Comparison of ENCODE assay signal across 1 cellular context in genomic region chr2:238162516-238163441, GRCh38.
TF ChIP-seq lines count a peak whose summit lies in the region.

No MANE protein-coding gene starts in this region.

TF ChIP-seq in HepG2, 621 proteins besides CTCF, POLR2A, EP300 and RAD21:
- TF ChIP-seq ZNF878 (CRISPR knock-in tag; IDR thresholded peaks at IDR 0.05): no peak
- TF ChIP-seq ZNF644 (CRISPR knock-in tag; IDR thresholded peaks at IDR 0.05; ENCODE audit: low read depth): no peak
- TF ChIP-seq HNRNPLL (IDR thresholded peaks at IDR 0.05; ENCODE audit: low read depth, low read length, poor library complexity, severe bottlenecking): peak; percentile 11
- TF ChIP-seq ZNF292 (CRISPR knock-in tag; IDR thresholded peaks at IDR 0.05; ENCODE audit: borderline replicate concordance, low read depth): 0 out of 2 replicates have a peak, but pooled peaks have one; percentile 26
- no peak for TF ChIP-seq BCL3 (CRISPR knock-in tag; IDR thresholded peaks at IDR 0.05)
- TF ChIP-seq FOXK2 (IDR thresholded peaks at IDR 0.05): no peak
- no peak for TF ChIP-seq ZNF510 (CRISPR knock-in tag; IDR thresholded peaks at IDR 0.05; ENCODE audit: low read depth)
- TF ChIP-seq ZSCAN29 (CRISPR knock-in tag; conservative IDR thresholded peaks at IDR 0.05): no peak
- TF ChIP-seq, protein P1, sequence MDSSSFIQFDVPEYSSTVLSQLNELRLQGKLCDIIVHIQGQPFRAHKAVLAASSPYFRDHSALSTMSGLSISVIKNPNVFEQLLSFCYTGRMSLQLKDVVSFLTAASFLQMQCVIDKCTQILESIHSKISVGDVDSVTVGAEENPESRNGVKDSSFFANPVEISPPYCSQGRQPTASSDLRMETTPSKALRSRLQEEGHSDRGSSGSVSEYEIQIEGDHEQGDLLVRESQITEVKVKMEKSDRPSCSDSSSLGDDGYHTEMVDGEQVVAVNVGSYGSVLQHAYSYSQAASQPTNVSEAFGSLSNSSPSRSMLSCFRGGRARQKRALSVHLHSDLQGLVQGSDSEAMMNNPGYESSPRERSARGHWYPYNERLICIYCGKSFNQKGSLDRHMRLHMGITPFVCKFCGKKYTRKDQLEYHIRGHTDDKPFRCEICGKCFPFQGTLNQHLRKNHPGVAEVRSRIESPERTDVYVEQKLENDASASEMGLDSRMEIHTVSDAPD (CRISPR knock-in tag; IDR thresholded peaks at IDR 0.05): no peak
- TF ChIP-seq ZFP1 (CRISPR knock-in tag; IDR thresholded peaks at IDR 0.05): no peak
- TF ChIP-seq PCBP1 (IDR thresholded peaks at IDR 0.05; ENCODE audit: borderline replicate concordance, low read depth, low read length): no peak
- TF ChIP-seq EZH2 (conservative IDR thresholded peaks at IDR 0.05; ENCODE audit: low read depth, low read length): no peak
- TF ChIP-seq HDAC2 (CRISPR knock-in tag; IDR thresholded peaks at IDR 0.05): no peak
- TF ChIP-seq ESRRA (CRISPR knock-in tag; IDR thresholded peaks at IDR 0.05; ENCODE audit: low read depth): no peak
- no peak for TF ChIP-seq MAFF (IDR thresholded peaks at IDR 0.05; ENCODE audit: low read depth, low read length)
- no peak for TF ChIP-seq IRF2 (CRISPR knock-in tag; IDR thresholded peaks at IDR 0.05)
- TF ChIP-seq ZFP36 (IDR thresholded peaks at IDR 0.05; ENCODE audit: borderline replicate concordance, low read depth, low read length, partially characterized antibody): no peak
- TF ChIP-seq ZSCAN12 (CRISPR knock-in tag; IDR thresholded peaks at IDR 0.05): no peak
- TF ChIP-seq NFE2L1 (CRISPR knock-in tag; IDR thresholded peaks at IDR 0.05; ENCODE audit: borderline replicate concordance): 0 out of 2 replicates have a peak, but pooled peaks have one; percentile 42
- no peak for TF ChIP-seq ZFAT (CRISPR knock-in tag; conservative IDR thresholded peaks at IDR 0.05)
- TF ChIP-seq SRF (IDR thresholded peaks at IDR 0.05; ENCODE audit: low read depth, low read length): no peak
- no peak for TF ChIP-seq DR1 (CRISPR knock-in tag; IDR thresholded peaks at IDR 0.05)
- TF ChIP-seq MTA1 (CRISPR knock-in tag; IDR thresholded peaks at IDR 0.05; ENCODE audit: borderline replicate concordance): 0 out of 2 replicates have a peak, but pooled peaks have one; percentile 33
- no peak for TF ChIP-seq SIX1 (CRISPR knock-in tag; IDR thresholded peaks at IDR 0.05; ENCODE audit: borderline replicate concordance)
- no peak for TF ChIP-seq TBP (CRISPR knock-in tag; IDR thresholded peaks at IDR 0.05)
- 0 out of 2 replicates have a peak, but pooled peaks have one; percentile 25 for TF ChIP-seq ZNF280B (CRISPR knock-in tag; IDR thresholded peaks at IDR 0.05; ENCODE audit: borderline replicate concordance)
- TF ChIP-seq, protein P2, sequence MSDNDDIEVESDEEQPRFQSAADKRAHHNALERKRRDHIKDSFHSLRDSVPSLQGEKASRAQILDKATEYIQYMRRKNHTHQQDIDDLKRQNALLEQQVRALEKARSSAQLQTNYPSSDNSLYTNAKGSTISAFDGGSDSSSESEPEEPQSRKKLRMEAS (IDR thresholded peaks at IDR 0.05): no peak
- no peak for TF ChIP-seq ERF (CRISPR knock-in tag; IDR thresholded peaks at IDR 0.05)
- no peak for TF ChIP-seq CREB1 (IDR thresholded peaks at IDR 0.05)
- TF ChIP-seq CREB1 (CRISPR knock-in tag; IDR thresholded peaks at IDR 0.05): no peak
